ENCODE assay signal across 9 cellular contexts in genomic region chr13:106372199-106373160, GRCh38.
DNase-seq lines count a peak whose midpoint lies in the region; ATAC-seq and TF ChIP-seq lines count a peak whose summit lies in the region.
"Had no signal": no experiment of that assay in that cellular context is flagged by ENCODE, and none has a peak within 500 bp of the region (broad histone marks: within the 10 kb centered on the region; RNA-seq: fewer than 3 reads in every experiment).

No MANE protein-coding gene starts in this region.

- H3K36me3 Mint-ChIP-seq in neural progenitor cell: peaks cover 2% of the 10 kb centered on the region
- H3K36me3 Mint-ChIP-seq in progenitor cell of endocrine pancreas (ENCODE audit: insufficient read depth): no peaks in the 10 kb centered on the region

- no peaks in the 10 kb centered on the region for H3K79me2 ChIP-seq in neural progenitor cell (ENCODE audit: low read depth)

- H2AFZ ChIP-seq in neural progenitor cell (replicated peaks): no peak overlapping the region

- peaks cover 24% of the 10 kb centered on the region for H3K4me1 ChIP-seq in neural progenitor cell
- H3K4me1 ChIP-seq: right atrium auricular region had no signal

- H3K4me2 ChIP-seq in neural progenitor cell: no peak overlapping the region

- H3K27me3 Mint-ChIP-seq in neural progenitor cell (ENCODE audit: insufficient read depth, low read depth): peaks cover 2% of the 10 kb centered on the region
- H3K27me3 Mint-ChIP-seq in progenitor cell of endocrine pancreas: no peaks in the 10 kb centered on the region

- TF ChIP-seq CTCF in neural progenitor cell (IDR thresholded peaks at IDR 0.05) (no peak), progenitor cell of endocrine pancreas (IDR thresholded peaks at IDR 0.05; ENCODE audit: unreplicated experiment) (no peak)

- H4K20me1 ChIP-seq in neural progenitor cell (ENCODE audit: low read depth): no peaks in the 10 kb centered on the region

- H3K4me3 Mint-ChIP-seq in neural progenitor cell (no peak overlapping the region), progenitor cell of endocrine pancreas (ENCODE audit: low read depth) (no peak overlapping the region)

- DNase-seq in amniotic epithelial cell (ENCODE audit: low read depth) (peak; percentile 80), neural progenitor cell (ENCODE audit: low spot score) (no peak), progenitor cell of endocrine pancreas (ENCODE audit: low spot score, unreplicated experiment) (no peak), posterior vena cava (ENCODE audit: low spot score) (no peak), germinal center (ENCODE audit: low spot score) (no peak)
- DNase-seq in activated CD4-positive, alpha-beta T cell treated with anti-CD3 and anti-CD28 coated beads for 48 hours: no peak

- H3K9me3 Mint-ChIP-seq in neural progenitor cell: peaks cover 10% of the 10 kb centered on the region
- peaks cover 2% of the 10 kb centered on the region for H3K9me3 Mint-ChIP-seq in progenitor cell of endocrine pancreas (ENCODE audit: low read depth)

- H3K4me1 Mint-ChIP-seq in neural progenitor cell (peaks cover 36% of the 10 kb centered on the region), progenitor cell of endocrine pancreas (ENCODE audit: low read depth) (peaks cover 16% of the 10 kb centered on the region)

- intact Hi-C loops in posterior vena cava (cut with DNase I): no loop called here

- no peak overlapping the region for H3K27ac ChIP-seq in neural progenitor cell
- H3K27ac ChIP-seq: right atrium auricular region had no signal

- no peak overlapping the region for H3K9ac ChIP-seq in neural progenitor cell

- ATAC-seq in GM18909 (IDR thresholded peaks at IDR 0.05; ENCODE audit: poor library complexity, unreplicated experiment) (peak; percentile 46), HG02938 (IDR thresholded peaks at IDR 0.05; ENCODE audit: unreplicated experiment) (peak; percentile 43)

- no peak overlapping the region for H3K4me3 ChIP-seq in neural progenitor cell
- H3K4me3 ChIP-seq: right atrium auricular region had no signal

- no peaks in the 10 kb centered on the region for H3K36me3 ChIP-seq in neural progenitor cell
- H3K36me3 ChIP-seq: right atrium auricular region had no signal

- no peaks in the 10 kb centered on the region for H3K9me3 ChIP-seq in neural progenitor cell (ENCODE audit: low read depth)
- H3K9me3 ChIP-seq: right atrium auricular region had no signal

- no peaks in the 10 kb centered on the region for H3K27me3 ChIP-seq in neural progenitor cell
- H3K27me3 ChIP-seq: right atrium auricular region had no signal

- H3K27ac Mint-ChIP-seq in neural progenitor cell: peak overlapping the region; percentile 10
- no peak overlapping the region for H3K27ac Mint-ChIP-seq in progenitor cell of endocrine pancreas

- peaks cover 9% of the 10 kb centered on the region for H3F3A ChIP-seq in neural progenitor cell (ENCODE audit: low read depth)
